7 cellular contexts compared by ENCODE assay signal in the genomic region with DNA sequence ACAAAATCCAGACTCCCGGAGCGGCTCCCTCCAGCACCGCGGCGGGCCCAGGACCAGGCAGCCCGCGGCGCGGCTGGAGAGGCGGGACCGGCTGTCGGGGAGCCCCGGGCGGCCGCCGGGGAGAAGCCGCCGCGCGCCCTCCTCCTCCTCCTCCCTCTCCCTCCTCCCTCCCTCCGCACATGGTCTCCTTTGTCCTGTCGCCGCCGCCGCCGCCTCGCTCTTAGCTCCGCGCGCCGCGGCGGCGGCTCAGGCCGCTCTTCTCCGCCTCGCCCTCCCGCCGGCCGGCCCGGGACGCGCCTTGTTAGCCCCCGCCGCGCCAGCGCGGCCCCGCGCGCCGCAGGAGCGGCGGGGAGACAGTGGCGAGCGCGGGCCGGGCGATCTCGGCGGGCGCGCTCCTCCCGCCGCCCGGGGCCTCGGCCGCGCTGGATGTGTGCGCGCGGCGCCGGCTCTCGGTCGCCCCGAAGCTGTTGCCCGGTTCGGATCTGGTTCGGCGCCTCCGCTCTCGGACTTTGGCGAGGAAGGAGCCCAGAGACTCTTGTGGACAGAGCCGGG.
A peak's percentile ranks its signal among the peaks of the same experiment; 100 is the strongest.
DNase-seq lines count a peak whose midpoint lies in the region; ATAC-seq, FAIRE-seq and TF ChIP-seq lines count a peak whose summit lies in the region.

No MANE protein-coding gene starts in this region.

- H3K27me3 ChIP-seq in heart right ventricle (peaks cover 0 to 45% (median 0%) of the 10 kb centered on the region in 7 donors), pancreas (no peaks in the 10 kb centered on the region)

- DNase-seq in GM10248 (ENCODE audit: extremely low spot score) (peak; percentile 43), KBM-7 (peak; percentile 21), activated gamma-delta T cell treated with Interleukin-2 at 50 U/mL for 16 hours (peak; percentile 25), heart right ventricle (peak; percentile 22 to 37), pancreas (peak in 5 of 6 donors; percentile 32 to 61 (median 42)), retina (no peak)

- H3K4me1 ChIP-seq in heart right ventricle (peaks cover 0 to 30% (median 16%) of the 10 kb centered on the region in 9 donors), pancreas (no peaks in the 10 kb centered on the region)

- H3K4me3 ChIP-seq in heart right ventricle (peak overlapping the region; percentile 42 to 94 (median 81)), pancreas (peak overlapping the region; percentile 52 to 85 (median 69))

- in situ Hi-C loops in KBM-7 (cut with MboI; ENCODE audit: low pct_unique_long_range_greater_than_20kb, low sequenced_read_pairs) = no loop called here

- CTCF ChIA-PET in GM10248 (lab: Yijun Ruan, JAX) = interaction anchor here (0.8 to 1.6 kb wide), 3 partner anchors 9 to 80 kb away, joined by 3 to 5 read pairs (median 4); no protein-coding TSS in a partner anchor

- WGBS in heart right ventricle, 2 donors = 0 to 1% methylated on average over 65 to 85 of the region's 85 CpGs
- WGBS in pancreas, 2 donors = 0% methylated on average over 22 to 85 of the region's 85 CpGs

- POLR2A ChIA-PET in GM10248 (lab: Yijun Ruan, JAX) = no interaction called here

- H3K27ac ChIP-seq in heart right ventricle (peak overlapping the region in 9 of 10 donors; percentile 40 to 84 (median 71)), pancreas (peak overlapping the region in 3 of 4 donors; percentile 37 to 63 (median 52))

- ATAC-seq in GM21515 (IDR thresholded peaks at IDR 0.05; ENCODE audit: unreplicated experiment) (peak; percentile 44), heart right ventricle (peak in 6 of 8 donors; percentile 23 to 51 (median 42)), pancreas (peak; percentile 27 to 62 (median 50))

- intact Hi-C loops in heart right ventricle (cut with DNase I) (loop anchor here in 4 of 10 donors (10.0 kb wide), 2 partner anchors 340 to 500 kb away; no protein-coding TSS in a partner anchor), pancreas (cut with DNase I) (loop anchor here in 1 of 3 donors (10.0 kb wide), 1 partner anchor 500 kb away; no protein-coding TSS in a partner anchor)

- no peak for TF ChIP-seq CTCF in GM10248 (IDR thresholded peaks at IDR 0.05; ENCODE audit: control extremely low read depth, extremely low read depth, low read depth, missing control alignments)
- TF ChIP-seq CTCF in heart right ventricle (IDR thresholded peaks at IDR 0.05) = no peak
- no peak for TF ChIP-seq CTCF in pancreas (IDR thresholded peaks at IDR 0.05)

- H3K36me3 ChIP-seq in heart right ventricle = peaks cover 0 to 7% (median 0%) of the 10 kb centered on the region in 9 donors
- H3K36me3 ChIP-seq in pancreas = no peaks in the 10 kb centered on the region

- H3K9me3 ChIP-seq in heart right ventricle (no peaks in the 10 kb centered on the region), pancreas (no peaks in the 10 kb centered on the region)

- no peak for FAIRE-seq in pancreas (lab: Jason Lieb, UNC)
